In genomic region chr2:467892-468630, GRCh38 we compare ENCODE assay signal across 11 cellular contexts.
A peak's percentile ranks its signal among the peaks of the same experiment; 100 is the strongest.
DNase-seq lines count a peak whose midpoint lies in the region; ATAC-seq and TF ChIP-seq lines count a peak whose summit lies in the region.
"Had no signal": no experiment of that assay in that cellular context is flagged by ENCODE, and none has a peak within 500 bp of the region (broad histone marks: within the 10 kb centered on the region; RNA-seq: fewer than 3 reads in every experiment).

No MANE protein-coding gene starts in this region.

- H3K4me3 Mint-ChIP-seq in memory B cell, result peak overlapping the region; percentile 82
- peak overlapping the region; percentile 67 for H3K4me3 Mint-ChIP-seq in stimulated activated memory B cell treated with anti-CD40 and anti-IgM and Interleukin-4, amounts not matched to agents 10 μg/mL and 1 μg/mL and 100 μg/mL, for 72 hours

- peak overlapping the region; percentile 57 for H3K4me3 ChIP-seq in SK-N-MC
- peak overlapping the region in 51 of 59 donors; percentile 5 to 61 (median 37) for H3K4me3 ChIP-seq in dorsolateral prefrontal cortex

- H3K9me3 Mint-ChIP-seq in memory B cell, result peaks cover 3% of the 10 kb centered on the region
- H3K9me3 Mint-ChIP-seq in stimulated activated memory B cell treated with anti-CD40 and anti-IgM and Interleukin-4, amounts not matched to agents 10 μg/mL and 1 μg/mL and 100 μg/mL, for 72 hours, result peaks cover 3% of the 10 kb centered on the region

- no peaks in the 10 kb centered on the region for H3K9me3 ChIP-seq in SK-N-MC (ENCODE audit: low read depth, low read length)

- no peak overlapping the region for H3K27ac Mint-ChIP-seq in memory B cell
- peak overlapping the region; percentile 20 for H3K27ac Mint-ChIP-seq in stimulated activated memory B cell treated with anti-CD40 and anti-IgM and Interleukin-4, amounts not matched to agents 10 μg/mL and 1 μg/mL and 100 μg/mL, for 72 hours
- H3K27ac Mint-ChIP-seq: activated T-helper 2 cell treated with anti-CD3 and anti-CD28 coated beads, Interferon-gamma antibody, Interleukin-2, Interleukin-4, amounts not matched to agents 10 μg/mL and 5 μg/mL and 100 μg/mL, durations not matched to agents 14 hours and 24 hours and 36 hours had no signal

- intact Hi-C loops in dorsolateral prefrontal cortex (cut with DNase I), result no loop called here
- intact Hi-C loops in left colon (cut with DNase I, micrococcal nuclease), result no loop called here

- no peak for ATAC-seq in memory B cell (ENCODE audit: low read depth)
- ATAC-seq in stimulated activated memory B cell treated with anti-CD40 and anti-IgM and Interleukin-4, amounts not matched to agents 10 μg/mL and 1 μg/mL and 100 μg/mL, for 72 hours, result no peak
- ATAC-seq in left colon, result no peak
- ATAC-seq in GM18909 (IDR thresholded peaks at IDR 0.05; ENCODE audit: poor library complexity, unreplicated experiment), result no peak

- peaks cover 0 to 48% (median 29%) of the 10 kb centered on the region in 45 donors for H3K27me3 ChIP-seq in dorsolateral prefrontal cortex

- no peak overlapping the region for H3K9ac ChIP-seq in SK-N-MC (ENCODE audit: insufficient read length)

- no peaks in the 10 kb centered on the region for H3K36me3 ChIP-seq in SK-N-MC (ENCODE audit: insufficient read depth, low read length)
- H3K36me3 ChIP-seq: brain microvascular endothelial cell had no signal

- peaks cover 16% of the 10 kb centered on the region for H3K4me1 Mint-ChIP-seq in memory B cell
- H3K4me1 Mint-ChIP-seq in stimulated activated memory B cell treated with anti-CD40 and anti-IgM and Interleukin-4, amounts not matched to agents 10 μg/mL and 1 μg/mL and 100 μg/mL, for 72 hours, result peaks cover 22% of the 10 kb centered on the region

- H3K36me3 Mint-ChIP-seq in memory B cell, result peaks cover 3% of the 10 kb centered on the region
- H3K36me3 Mint-ChIP-seq in stimulated activated memory B cell treated with anti-CD40 and anti-IgM and Interleukin-4, amounts not matched to agents 10 μg/mL and 1 μg/mL and 100 μg/mL, for 72 hours, result no peaks in the 10 kb centered on the region

- H3K27ac ChIP-seq in SK-N-MC, result no peak overlapping the region
- H3K27ac ChIP-seq in dorsolateral prefrontal cortex, result no peak overlapping the region
- H3K27ac ChIP-seq: brain microvascular endothelial cell had no signal

- TF ChIP-seq CTCF in dorsolateral prefrontal cortex (IDR thresholded peaks at IDR 0.05 in 54 of 56, conservative IDR thresholded peaks at IDR 0.05 in 2 of 56; ENCODE audit: low read depth in 1 of 56, partially characterized antibody in 56 of 56), result no peak

- peaks cover 8% of the 10 kb centered on the region for H3K27me3 Mint-ChIP-seq in memory B cell
- H3K27me3 Mint-ChIP-seq in stimulated activated memory B cell treated with anti-CD40 and anti-IgM and Interleukin-4, amounts not matched to agents 10 μg/mL and 1 μg/mL and 100 μg/mL, for 72 hours, result peaks cover 38% of the 10 kb centered on the region

- DNase-seq in SK-N-MC (ENCODE audit: low read depth, low spot score), result no peak
- DNase-seq in dorsolateral prefrontal cortex, result no peak
- peak in 1 of 2 donors; percentile 21 for DNase-seq in memory B cell (ENCODE audit: low spot score in 2 of 2)
- DNase-seq in left colon, result no peak
- DNase-seq in ureter (ENCODE audit: low spot score), result no peak
- DNase-seq: activated CD4-positive, alpha-beta T cell treated with anti-CD3 and anti-CD28 coated beads for 1 hour; brain microvascular endothelial cell; MM.1S had no signal
